1 cellular context compared by ENCODE assay signal in the genomic region with DNA sequence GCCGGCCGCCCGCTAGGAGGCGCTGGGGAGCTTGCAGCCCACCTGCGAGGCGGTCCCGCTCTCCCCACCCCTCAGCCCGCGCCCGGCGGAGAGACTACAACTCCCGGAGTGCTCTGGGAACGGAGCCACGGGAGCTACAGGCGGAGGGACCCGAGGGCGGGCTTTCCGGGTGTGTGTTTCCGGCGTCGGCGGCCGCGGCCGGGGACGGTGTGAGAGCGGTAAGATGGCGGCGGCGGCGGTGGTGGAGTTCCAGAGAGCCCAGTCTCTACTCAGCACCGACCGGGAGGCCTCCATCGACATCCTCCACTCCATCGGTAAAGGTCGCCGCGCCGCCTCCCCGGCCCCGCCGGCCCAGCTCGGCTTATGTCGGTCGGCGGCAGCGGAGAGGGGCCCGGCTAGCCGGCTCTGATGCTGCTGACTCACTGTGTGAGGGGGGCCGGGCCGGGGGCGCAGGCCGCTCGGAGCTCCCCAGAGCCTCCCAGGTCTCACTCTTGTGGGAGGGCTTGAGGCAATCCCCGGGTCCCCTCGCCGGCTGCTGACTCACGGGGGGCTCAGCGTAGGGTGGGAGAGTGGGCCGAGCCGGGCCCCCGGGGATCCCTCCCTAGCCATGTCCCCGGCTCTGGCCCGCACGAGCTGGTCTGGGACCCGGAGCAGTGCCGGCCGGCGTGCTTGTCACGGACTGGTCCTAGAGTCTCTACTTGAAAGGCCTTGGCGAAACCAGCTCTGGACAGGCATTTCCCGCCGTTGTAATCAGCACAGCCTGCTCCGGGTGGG.
TF ChIP-seq lines count a peak whose summit lies in the region.

A gene (plus strand): TSS at position 210 of the 774 bp plus-strand sequence. CDS start 14 bp downstream, at position 224.

TF ChIP-seq in K562, 482 proteins besides CTCF, POLR2A, EP300 and RAD21 (continued from another document and continues in another):
- TF ChIP-seq, protein P1, sequence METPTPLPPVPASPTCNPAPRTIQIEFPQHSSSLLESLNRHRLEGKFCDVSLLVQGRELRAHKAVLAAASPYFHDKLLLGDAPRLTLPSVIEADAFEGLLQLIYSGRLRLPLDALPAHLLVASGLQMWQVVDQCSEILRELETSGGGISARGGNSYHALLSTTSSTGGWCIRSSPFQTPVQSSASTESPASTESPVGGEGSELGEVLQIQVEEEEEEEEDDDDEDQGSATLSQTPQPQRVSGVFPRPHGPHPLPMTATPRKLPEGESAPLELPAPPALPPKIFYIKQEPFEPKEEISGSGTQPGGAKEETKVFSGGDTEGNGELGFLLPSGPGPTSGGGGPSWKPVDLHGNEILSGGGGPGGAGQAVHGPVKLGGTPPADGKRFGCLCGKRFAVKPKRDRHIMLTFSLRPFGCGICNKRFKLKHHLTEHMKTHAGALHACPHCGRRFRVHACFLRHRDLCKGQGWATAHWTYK (CRISPR knock-in tag; IDR thresholded peaks at IDR 0.05): no peak
- TF ChIP-seq EP400 (IDR thresholded peaks at IDR 0.05): peak; percentile 84
- no peak for TF ChIP-seq RHOXF2B (CRISPR knock-in tag; conservative IDR thresholded peaks at IDR 0.05)
- no peak for TF ChIP-seq EHMT2 (IDR thresholded peaks at IDR 0.05)
- no peak for TF ChIP-seq CREBBP (IDR thresholded peaks at IDR 0.05; ENCODE audit: low read depth, low read length)
- TF ChIP-seq ARHGAP35 (IDR thresholded peaks at IDR 0.05; ENCODE audit: partially characterized antibody): no peak
- TF ChIP-seq IFI16 (CRISPR knock-in tag; IDR thresholded peaks at IDR 0.05): no peak
- TF ChIP-seq CBFB (CRISPR knock-in tag; IDR thresholded peaks at IDR 0.05): no peak
- no peak for TF ChIP-seq RFX7 (CRISPR knock-in tag; IDR thresholded peaks at IDR 0.05)
- TF ChIP-seq DMBX1 (CRISPR knock-in tag; IDR thresholded peaks at IDR 0.05; ENCODE audit: borderline replicate concordance): no peak
- TF ChIP-seq, protein P2, sequence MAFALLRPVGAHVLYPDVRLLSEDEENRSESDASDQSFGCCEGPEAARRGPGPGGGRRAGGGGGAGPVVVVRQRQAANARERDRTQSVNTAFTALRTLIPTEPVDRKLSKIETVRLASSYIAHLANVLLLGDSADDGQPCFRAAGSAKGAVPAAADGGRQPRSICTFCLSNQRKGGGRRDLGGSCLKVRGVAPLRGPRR (CRISPR knock-in tag; IDR thresholded peaks at IDR 0.05): no peak
- no peak for TF ChIP-seq HDAC8 (tag; IDR thresholded peaks at IDR 0.05)
- no peak for TF ChIP-seq SIRT6 (IDR thresholded peaks at IDR 0.05; ENCODE audit: low read depth, low read length)
- TF ChIP-seq NR1H2 (CRISPR knock-in tag; IDR thresholded peaks at IDR 0.05): no peak
- TF ChIP-seq MYNN (IDR thresholded peaks at IDR 0.05): peak; percentile 61; the same call in 1 of the 2 replicates
- no peak for TF ChIP-seq MYNN (CRISPR knock-in tag; IDR thresholded peaks at IDR 0.05)
- TF ChIP-seq MAFG (tag; conservative IDR thresholded peaks at IDR 0.05): peak; percentile 78
- TF ChIP-seq SRSF9 (IDR thresholded peaks at IDR 0.05; ENCODE audit: borderline replicate concordance, low read depth, low read length): no peak
- no peak for TF ChIP-seq ESRRB (CRISPR knock-in tag; IDR thresholded peaks at IDR 0.05; ENCODE audit: borderline replicate concordance)
- TF ChIP-seq ZNF121 (CRISPR knock-in tag; conservative IDR thresholded peaks at IDR 0.05): no peak
- 0 out of 2 replicates have a peak, but pooled peaks have one; percentile 35 for TF ChIP-seq FOXJ2 (tag; IDR thresholded peaks at IDR 0.05)
- TF ChIP-seq ZNF24 (IDR thresholded peaks at IDR 0.05): no peak
- no peak; the same call in 1 of the 2 replicates for TF ChIP-seq KLF1 (tag; IDR thresholded peaks at IDR 0.05)
- TF ChIP-seq BCOR (IDR thresholded peaks at IDR 0.05): no peak
- no peak for TF ChIP-seq FOXK1 (CRISPR knock-in tag; IDR thresholded peaks at IDR 0.05; ENCODE audit: borderline replicate concordance)
- TF ChIP-seq CBX2 (IDR thresholded peaks at IDR 0.05; ENCODE audit: insufficient read depth, low read length, poor library complexity, severe bottlenecking): no peak
- no peak for TF ChIP-seq ETV6 (IDR thresholded peaks at IDR 0.05; ENCODE audit: borderline replicate concordance in 1 of 2, low read depth in 2 of 2, low read length in 1 of 2)
- TF ChIP-seq ETV6 (CRISPR knock-in tag; IDR thresholded peaks at IDR 0.05; ENCODE audit: borderline replicate concordance): no peak
- TF ChIP-seq SIX5 (IDR thresholded peaks at IDR 0.05; ENCODE audit: borderline replicate concordance in 1 of 2, insufficient read depth in 1 of 2, low read depth in 1 of 2, low read length in 2 of 2): peak; percentile 95 to 98
- TF ChIP-seq ZKSCAN3 (CRISPR knock-in tag; IDR thresholded peaks at IDR 0.05): no peak
- TF ChIP-seq NONO (IDR thresholded peaks at IDR 0.05; ENCODE audit: low read depth in 2 of 2, low read length in 1 of 2): no peak; a peak in 1 of 4 replicates
- TF ChIP-seq, protein P3, sequence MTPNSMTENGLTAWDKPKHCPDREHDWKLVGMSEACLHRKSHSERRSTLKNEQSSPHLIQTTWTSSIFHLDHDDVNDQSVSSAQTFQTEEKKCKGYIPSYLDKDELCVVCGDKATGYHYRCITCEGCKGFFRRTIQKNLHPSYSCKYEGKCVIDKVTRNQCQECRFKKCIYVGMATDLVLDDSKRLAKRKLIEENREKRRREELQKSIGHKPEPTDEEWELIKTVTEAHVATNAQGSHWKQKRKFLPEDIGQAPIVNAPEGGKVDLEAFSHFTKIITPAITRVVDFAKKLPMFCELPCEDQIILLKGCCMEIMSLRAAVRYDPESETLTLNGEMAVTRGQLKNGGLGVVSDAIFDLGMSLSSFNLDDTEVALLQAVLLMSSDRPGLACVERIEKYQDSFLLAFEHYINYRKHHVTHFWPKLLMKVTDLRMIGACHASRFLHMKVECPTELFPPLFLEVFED (CRISPR knock-in tag; conservative IDR thresholded peaks at IDR 0.05): no peak
- TF ChIP-seq, protein P4, sequence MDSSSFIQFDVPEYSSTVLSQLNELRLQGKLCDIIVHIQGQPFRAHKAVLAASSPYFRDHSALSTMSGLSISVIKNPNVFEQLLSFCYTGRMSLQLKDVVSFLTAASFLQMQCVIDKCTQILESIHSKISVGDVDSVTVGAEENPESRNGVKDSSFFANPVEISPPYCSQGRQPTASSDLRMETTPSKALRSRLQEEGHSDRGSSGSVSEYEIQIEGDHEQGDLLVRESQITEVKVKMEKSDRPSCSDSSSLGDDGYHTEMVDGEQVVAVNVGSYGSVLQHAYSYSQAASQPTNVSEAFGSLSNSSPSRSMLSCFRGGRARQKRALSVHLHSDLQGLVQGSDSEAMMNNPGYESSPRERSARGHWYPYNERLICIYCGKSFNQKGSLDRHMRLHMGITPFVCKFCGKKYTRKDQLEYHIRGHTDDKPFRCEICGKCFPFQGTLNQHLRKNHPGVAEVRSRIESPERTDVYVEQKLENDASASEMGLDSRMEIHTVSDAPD (CRISPR knock-in tag; IDR thresholded peaks at IDR 0.05): no peak
- no peak for TF ChIP-seq ZNF347 (CRISPR knock-in tag; IDR thresholded peaks at IDR 0.05; ENCODE audit: low read depth)
- TF ChIP-seq RBM15 (IDR thresholded peaks at IDR 0.05; ENCODE audit: insufficient read depth, low read length): no peak
- TF ChIP-seq KLF6 (CRISPR knock-in tag; IDR thresholded peaks at IDR 0.05; ENCODE audit: borderline replicate concordance): no peak
- TF ChIP-seq ZNF586 (CRISPR knock-in tag; conservative IDR thresholded peaks at IDR 0.05): no peak
- TF ChIP-seq ASH1L (IDR thresholded peaks at IDR 0.05; ENCODE audit: borderline replicate concordance, low read depth, partially characterized antibody): no peak
- TF ChIP-seq SLC30A9 (CRISPR knock-in tag; IDR thresholded peaks at IDR 0.05): no peak
- 0 out of 2 replicates have a peak, but pooled peaks have one; percentile 38 for TF ChIP-seq TARDBP (IDR thresholded peaks at IDR 0.05)
- peak; percentile 85 for TF ChIP-seq ZEB2 (IDR thresholded peaks at IDR 0.05)
- TF ChIP-seq, protein P5, sequence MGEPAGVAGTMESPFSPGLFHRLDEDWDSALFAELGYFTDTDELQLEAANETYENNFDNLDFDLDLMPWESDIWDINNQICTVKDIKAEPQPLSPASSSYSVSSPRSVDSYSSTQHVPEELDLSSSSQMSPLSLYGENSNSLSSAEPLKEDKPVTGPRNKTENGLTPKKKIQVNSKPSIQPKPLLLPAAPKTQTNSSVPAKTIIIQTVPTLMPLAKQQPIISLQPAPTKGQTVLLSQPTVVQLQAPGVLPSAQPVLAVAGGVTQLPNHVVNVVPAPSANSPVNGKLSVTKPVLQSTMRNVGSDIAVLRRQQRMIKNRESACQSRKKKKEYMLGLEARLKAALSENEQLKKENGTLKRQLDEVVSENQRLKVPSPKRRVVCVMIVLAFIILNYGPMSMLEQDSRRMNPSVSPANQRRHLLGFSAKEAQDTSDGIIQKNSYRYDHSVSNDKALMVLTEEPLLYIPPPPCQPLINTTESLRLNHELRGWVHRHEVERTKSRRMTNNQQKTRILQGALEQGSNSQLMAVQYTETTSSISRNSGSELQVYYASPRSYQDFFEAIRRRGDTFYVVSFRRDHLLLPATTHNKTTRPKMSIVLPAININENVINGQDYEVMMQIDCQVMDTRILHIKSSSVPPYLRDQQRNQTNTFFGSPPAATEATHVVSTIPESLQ (CRISPR knock-in tag; IDR thresholded peaks at IDR 0.05): no peak
- no peak for TF ChIP-seq ZNF146 (CRISPR knock-in tag; IDR thresholded peaks at IDR 0.05; ENCODE audit: unreplicated experiment)
- TF ChIP-seq EWSR1 (IDR thresholded peaks at IDR 0.05; ENCODE audit: borderline replicate concordance, low read depth, partially characterized antibody): no peak
- peak; percentile 90 for TF ChIP-seq HMGN3 (IDR thresholded peaks at IDR 0.05; ENCODE audit: borderline replicate concordance, extremely low read depth, insufficient read length, low read depth, low read length)
- TF ChIP-seq, protein P6, sequence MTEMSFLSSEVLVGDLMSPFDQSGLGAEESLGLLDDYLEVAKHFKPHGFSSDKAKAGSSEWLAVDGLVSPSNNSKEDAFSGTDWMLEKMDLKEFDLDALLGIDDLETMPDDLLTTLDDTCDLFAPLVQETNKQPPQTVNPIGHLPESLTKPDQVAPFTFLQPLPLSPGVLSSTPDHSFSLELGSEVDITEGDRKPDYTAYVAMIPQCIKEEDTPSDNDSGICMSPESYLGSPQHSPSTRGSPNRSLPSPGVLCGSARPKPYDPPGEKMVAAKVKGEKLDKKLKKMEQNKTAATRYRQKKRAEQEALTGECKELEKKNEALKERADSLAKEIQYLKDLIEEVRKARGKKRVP (CRISPR knock-in tag; IDR thresholded peaks at IDR 0.05): no peak
- peak; percentile 77 for TF ChIP-seq CTBP1 (IDR thresholded peaks at IDR 0.05; ENCODE audit: borderline replicate concordance)
- TF ChIP-seq ZNF695 (CRISPR knock-in tag; IDR thresholded peaks at IDR 0.05): no peak
- TF ChIP-seq ZNF12 (CRISPR knock-in tag; IDR thresholded peaks at IDR 0.05): no peak
- no peak for TF ChIP-seq CBX1 (IDR thresholded peaks at IDR 0.05; ENCODE audit: low read depth)
- TF ChIP-seq ZNF311 (CRISPR knock-in tag; IDR thresholded peaks at IDR 0.05): no peak
- TF ChIP-seq, protein P7, sequence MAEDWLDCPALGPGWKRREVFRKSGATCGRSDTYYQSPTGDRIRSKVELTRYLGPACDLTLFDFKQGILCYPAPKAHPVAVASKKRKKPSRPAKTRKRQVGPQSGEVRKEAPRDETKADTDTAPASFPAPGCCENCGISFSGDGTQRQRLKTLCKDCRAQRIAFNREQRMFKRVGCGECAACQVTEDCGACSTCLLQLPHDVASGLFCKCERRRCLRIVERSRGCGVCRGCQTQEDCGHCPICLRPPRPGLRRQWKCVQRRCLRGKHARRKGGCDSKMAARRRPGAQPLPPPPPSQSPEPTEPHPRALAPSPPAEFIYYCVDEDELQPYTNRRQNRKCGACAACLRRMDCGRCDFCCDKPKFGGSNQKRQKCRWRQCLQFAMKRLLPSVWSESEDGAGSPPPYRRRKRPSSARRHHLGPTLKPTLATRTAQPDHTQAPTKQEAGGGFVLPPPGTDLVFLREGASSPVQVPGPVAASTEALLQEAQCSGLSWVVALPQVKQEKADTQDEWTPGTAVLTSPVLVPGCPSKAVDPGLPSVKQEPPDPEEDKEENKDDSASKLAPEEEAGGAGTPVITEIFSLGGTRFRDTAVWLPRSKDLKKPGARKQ (CRISPR knock-in tag; IDR thresholded peaks at IDR 0.05): no peak
- TF ChIP-seq ZNF717 (CRISPR knock-in tag; IDR thresholded peaks at IDR 0.05): no peak
- TF ChIP-seq ZNF644 (tag; IDR thresholded peaks at IDR 0.05; ENCODE audit: low read depth): peak; percentile 71; the same call in 1 of the 2 replicates
- TF ChIP-seq PCBP2 (IDR thresholded peaks at IDR 0.05; ENCODE audit: low read depth, low read length, poor library complexity, severe bottlenecking): no peak
- TF ChIP-seq, protein P8, sequence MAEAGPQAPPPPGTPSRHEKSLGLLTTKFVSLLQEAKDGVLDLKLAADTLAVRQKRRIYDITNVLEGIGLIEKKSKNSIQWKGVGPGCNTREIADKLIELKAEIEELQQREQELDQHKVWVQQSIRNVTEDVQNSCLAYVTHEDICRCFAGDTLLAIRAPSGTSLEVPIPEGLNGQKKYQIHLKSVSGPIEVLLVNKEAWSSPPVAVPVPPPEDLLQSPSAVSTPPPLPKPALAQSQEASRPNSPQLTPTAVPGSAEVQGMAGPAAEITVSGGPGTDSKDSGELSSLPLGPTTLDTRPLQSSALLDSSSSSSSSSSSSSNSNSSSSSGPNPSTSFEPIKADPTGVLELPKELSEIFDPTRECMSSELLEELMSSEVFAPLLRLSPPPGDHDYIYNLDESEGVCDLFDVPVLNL (CRISPR knock-in tag; IDR thresholded peaks at IDR 0.05; ENCODE audit: low read depth): no peak
- TF ChIP-seq, protein P9, sequence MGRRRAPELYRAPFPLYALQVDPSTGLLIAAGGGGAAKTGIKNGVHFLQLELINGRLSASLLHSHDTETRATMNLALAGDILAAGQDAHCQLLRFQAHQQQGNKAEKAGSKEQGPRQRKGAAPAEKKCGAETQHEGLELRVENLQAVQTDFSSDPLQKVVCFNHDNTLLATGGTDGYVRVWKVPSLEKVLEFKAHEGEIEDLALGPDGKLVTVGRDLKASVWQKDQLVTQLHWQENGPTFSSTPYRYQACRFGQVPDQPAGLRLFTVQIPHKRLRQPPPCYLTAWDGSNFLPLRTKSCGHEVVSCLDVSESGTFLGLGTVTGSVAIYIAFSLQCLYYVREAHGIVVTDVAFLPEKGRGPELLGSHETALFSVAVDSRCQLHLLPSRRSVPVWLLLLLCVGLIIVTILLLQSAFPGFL (CRISPR knock-in tag; IDR thresholded peaks at IDR 0.05): no peak; the same call in 1 of the 2 replicates
